1 cellular context compared by ENCODE assay signal in genomic region chr5:92942762-92943161, GRCh38.
TF ChIP-seq lines count a peak whose summit lies in the region.

No MANE protein-coding gene starts in this region.

TF ChIP-seq in HepG2, 621 proteins besides CTCF, POLR2A, EP300 and RAD21 (continued from another document and continues in another):
- TF ChIP-seq RERE (CRISPR knock-in tag; IDR thresholded peaks at IDR 0.05; ENCODE audit: low read depth): no peak
- no peak; the same call in 1 of the 2 replicates for TF ChIP-seq ZNF337 (CRISPR knock-in tag; IDR thresholded peaks at IDR 0.05; ENCODE audit: borderline replicate concordance, low read depth)
- no peak for TF ChIP-seq ZHX2 (IDR thresholded peaks at IDR 0.05; ENCODE audit: low read depth)
- TF ChIP-seq ZHX2 (CRISPR knock-in tag; IDR thresholded peaks at IDR 0.05; ENCODE audit: borderline replicate concordance): no peak
- no peak for TF ChIP-seq ZNF121 (CRISPR knock-in tag; IDR thresholded peaks at IDR 0.05)
- no peak for TF ChIP-seq TMF1 (CRISPR knock-in tag; IDR thresholded peaks at IDR 0.05; ENCODE audit: low read depth)
- TF ChIP-seq ZFYVE20 (CRISPR knock-in tag; IDR thresholded peaks at IDR 0.05; ENCODE audit: borderline replicate concordance, low read depth): no peak
- TF ChIP-seq ZNF281 (CRISPR knock-in tag; IDR thresholded peaks at IDR 0.05; ENCODE audit: borderline replicate concordance): no peak
- TF ChIP-seq ZNF563 (CRISPR knock-in tag; IDR thresholded peaks at IDR 0.05): no peak
- TF ChIP-seq ETV6 (CRISPR knock-in tag; conservative IDR thresholded peaks at IDR 0.05): no peak
- no peak for TF ChIP-seq NPAS2 (CRISPR knock-in tag; IDR thresholded peaks at IDR 0.05; ENCODE audit: borderline replicate concordance)
- no peak for TF ChIP-seq AKNA (CRISPR knock-in tag; IDR thresholded peaks at IDR 0.05; ENCODE audit: borderline replicate concordance)
- no peak for TF ChIP-seq LBX2 (CRISPR knock-in tag; IDR thresholded peaks at IDR 0.05; ENCODE audit: borderline replicate concordance)
- TF ChIP-seq ZBTB3 (CRISPR knock-in tag; IDR thresholded peaks at IDR 0.05; ENCODE audit: borderline replicate concordance, low read depth): no peak
- TF ChIP-seq PBX3 (CRISPR knock-in tag; IDR thresholded peaks at IDR 0.05; ENCODE audit: borderline replicate concordance): no peak
- no peak for TF ChIP-seq GPBP1L1 (CRISPR knock-in tag; IDR thresholded peaks at IDR 0.05)
- TF ChIP-seq FUBP1 (CRISPR knock-in tag; IDR thresholded peaks at IDR 0.05; ENCODE audit: borderline replicate concordance): no peak
- no peak for TF ChIP-seq PBX2 (CRISPR knock-in tag; IDR thresholded peaks at IDR 0.05)
- no peak for TF ChIP-seq TERF1 (CRISPR knock-in tag; IDR thresholded peaks at IDR 0.05)
- no peak for TF ChIP-seq GLI4 (CRISPR knock-in tag; IDR thresholded peaks at IDR 0.05; ENCODE audit: borderline replicate concordance)
- no peak for TF ChIP-seq SOX6 (IDR thresholded peaks at IDR 0.05)
- peak; percentile 87 for TF ChIP-seq SOX6 (CRISPR knock-in tag; IDR thresholded peaks at IDR 0.05)
